In genomic region chr11:106422585-106422984, GRCh38 we compare ENCODE assay signal across 28 cellular contexts.
"Had no signal": no experiment of that assay in that cellular context is flagged by ENCODE, and none has a peak within 500 bp of the region (broad histone marks: within the 10 kb centered on the region; RNA-seq: fewer than 3 reads in every experiment).

No MANE protein-coding gene starts in this region.

- H3K4me3 ChIP-seq: ascending aorta, esophagus muscularis mucosa, gastrocnemius medialis, heart left ventricle had no signal

- H3K27me3 ChIP-seq: ascending aorta, brain microvascular endothelial cell, esophagus muscularis mucosa, foreskin keratinocyte, gastrocnemius medialis, heart left ventricle had no signal

- H3K36me3 ChIP-seq: ascending aorta, brain microvascular endothelial cell, esophagus muscularis mucosa, gastrocnemius medialis, heart left ventricle had no signal

- H3K27ac ChIP-seq: ascending aorta, brain microvascular endothelial cell, esophagus muscularis mucosa, foreskin keratinocyte, gastrocnemius medialis, heart left ventricle had no signal

- ATAC-seq: activated CD4-positive, alpha-beta T cell treated with anti-CD3 and anti-CD28 coated beads for 36 hours; activated CD8-positive, alpha-beta memory T cell treated with anti-CD3 and anti-CD28 coated beads, Interleukin-2, amount 10 ng/mL, durations not matched to agents 7 days and 5 days; activated CD8-positive, alpha-beta T cell treated with anti-CD3 and anti-CD28 coated beads, Interleukin-2, amount 10 ng/mL, durations not matched to agents 7 days and 5 days; activated naive CD4-positive, alpha-beta T cell treated with anti-CD3 and anti-CD28 coated beads, Interleukin-2, amount 50 U/mL, for 72 hours; activated T-cell treated with anti-CD3 and anti-CD28 coated beads, Interleukin-2, amount 50 U/mL, for 72 hours; effector memory CD8-positive, alpha-beta T cell; foreskin keratinocyte; gastrocnemius medialis; heart left ventricle had no signal

- H3K9me3 ChIP-seq: ascending aorta, esophagus muscularis mucosa, gastrocnemius medialis, heart left ventricle had no signal

- H3K4me1 ChIP-seq: ascending aorta, esophagus muscularis mucosa, gastrocnemius medialis, heart left ventricle had no signal

- DNase-seq: activated CD4-positive, alpha-beta memory T cell treated with anti-CD3 and anti-CD28 coated beads for 36 hours; activated CD4-positive, alpha-beta T cell treated with anti-CD3 and anti-CD28 coated beads for 36 hours; activated CD4-positive, alpha-beta T cell treated with anti-CD3 and anti-CD28 coated beads, Interleukin-2, amount 10 ng/mL, durations not matched to agents 24 days and 14 days; activated CD4-positive, CD25-positive, alpha-beta regulatory T cell; activated CD4-positive, CD25-positive, alpha-beta regulatory T cell treated with anti-CD3 and anti-CD28 coated beads, Interleukin-2, amount 50 U/mL, for 72 hours; activated CD8-positive, alpha-beta memory T cell treated with anti-CD3 and anti-CD28 coated beads, Interleukin-2, amount 10 ng/mL, durations not matched to agents 7 days and 5 days; activated CD8-positive, alpha-beta memory T cell treated with anti-CD3 and anti-CD28 coated beads, Interleukin-2, amount 50 U/mL, for 4 hours; activated CD8-positive, alpha-beta T cell treated with anti-CD3 and anti-CD28 coated beads, Interleukin-2, amount 10 ng/mL, durations not matched to agents 7 days and 5 days; activated gamma-delta T cell; activated naive CD4-positive, alpha-beta T cell; activated naive CD4-positive, alpha-beta T cell treated with anti-CD3 and anti-CD28 coated beads, Interleukin-2, amount 10 ng/mL, durations not matched to agents 7 days and 5 days; activated naive CD8-positive, alpha-beta T cell treated with anti-CD3 and anti-CD28 coated beads, Interleukin-2, amount 10 ng/mL, durations not matched to agents 7 days and 5 days; activated T-cell treated with anti-CD3 and anti-CD28 coated beads, Interleukin-2, amount 50 U/mL, for 24 hours; activated T-cell treated with anti-CD3 and anti-CD28 coated beads, Interleukin-2, amount 50 U/mL, for 72 hours; brain microvascular endothelial cell; cortex of kidney; dermis blood vessel endothelial cell; effector CD4-positive, alpha-beta T cell; effector memory CD8-positive, alpha-beta T cell; erythroblast; gastrocnemius medialis; glutamatergic neuron; heart left ventricle; T-helper 2 cell had no signal
